In genomic region chr5:144318011-144318410, GRCh38 we compare ENCODE assay signal across 19 cellular contexts.
"Had no signal": no experiment of that assay in that cellular context is flagged by ENCODE, and none has a peak within 500 bp of the region (broad histone marks: within the 10 kb centered on the region; RNA-seq: fewer than 3 reads in every experiment).

No MANE protein-coding gene starts in this region.

- H3K79me2 ChIP-seq: parathyroid adenoma had no signal

- H3K36me3 ChIP-seq: heart left ventricle, prostate gland, spleen, tibial artery, upper lobe of left lung, uterus had no signal

- H3K27ac ChIP-seq: dorsolateral prefrontal cortex, heart left ventricle, parathyroid adenoma, prostate gland, spleen, tibial artery, upper lobe of left lung, uterus had no signal

- DNase-seq: cortex of kidney; dorsolateral prefrontal cortex; effector CD8-positive, alpha-beta T cell; heart left ventricle; hypothalamus; kidney glomerular epithelial cell; mammary epithelial cell; naive thymus-derived CD4-positive, alpha-beta T cell; nephron progenitor cell; retina; spleen; stimulated activated CD4-positive, alpha-beta T cell treated with anti-CD3 and anti-CD28 coated beads, Interleukin-15, amount 100 ng/mL, for 24 hours; stimulated activated CD4-positive, alpha-beta T cell treated with anti-CD3 and anti-CD28 coated beads, Interleukin-1b, Interleukin-23, amount 100 ng/mL, for 48 hours; stimulated activated CD4-positive, alpha-beta T cell treated with anti-CD3 and anti-CD28 coated beads, Interleukin-4, amount 100 ng/mL, for 24 hours; tibial artery; upper lobe of left lung; uterus had no signal

- H3K9ac ChIP-seq: parathyroid adenoma had no signal

- H3K4me1 ChIP-seq: heart left ventricle, parathyroid adenoma, prostate gland, spleen, tibial artery, upper lobe of left lung, uterus had no signal

- H3K27me3 ChIP-seq: dorsolateral prefrontal cortex, heart left ventricle, spleen, tibial artery, upper lobe of left lung, uterus had no signal

- H3K4me3 ChIP-seq: dorsolateral prefrontal cortex, heart left ventricle, prostate gland, spleen, tibial artery, upper lobe of left lung, uterus had no signal

- H2AFZ ChIP-seq: parathyroid adenoma had no signal

- H3K9me3 ChIP-seq: heart left ventricle, prostate gland, spleen, tibial artery, upper lobe of left lung, uterus had no signal
